Comparison of ENCODE assay signal across 9 cellular contexts in genomic region chr2:28366496-28367282, GRCh38. TPM values are rescaled to one million over a fixed set of nuclear protein-coding genes. Genes with fewer than 3 reads are reported as not detected.
DNase-seq lines count a peak whose midpoint lies in the region; ATAC-seq and TF ChIP-seq lines count a peak whose summit lies in the region.
"Had no signal": no experiment of that assay in that cellular context is flagged by ENCODE, and none has a peak within 500 bp of the region (broad histone marks: within the 10 kb centered on the region; RNA-seq: fewer than 3 reads in every experiment).

No MANE protein-coding gene starts in this region.

- WGBS in upper lobe of left lung, 2 donors = 38 to 52% methylated on average over 11 to 19 of the region's 19 CpGs

- TF ChIP-seq EP300 in upper lobe of left lung (IDR thresholded peaks at IDR 0.05) = no peak

- no peak for TF ChIP-seq POLR2A in upper lobe of left lung (IDR thresholded peaks at IDR 0.05)

- H3K4me1 ChIP-seq in upper lobe of left lung = peaks cover 13 to 20% (median 18%) of the 10 kb centered on the region in 4 donors

- H3K9me3 ChIP-seq in upper lobe of left lung = no peaks in the 10 kb centered on the region
- H3K9me3 ChIP-seq: thoracic aorta had no signal

- no peak for TF ChIP-seq CTCF in upper lobe of left lung (IDR thresholded peaks at IDR 0.05)
- TF ChIP-seq CTCF in GM13976 (IDR thresholded peaks at IDR 0.05; ENCODE audit: borderline replicate concordance, control extremely low read depth, extremely low read depth, insufficient read depth, missing control alignments) = no peak

- no peak overlapping the region for H3K4me3 ChIP-seq in upper lobe of left lung
- H3K4me3 ChIP-seq: thoracic aorta had no signal

- peak overlapping the region in 2 of 4 donors; percentile 25 to 54 for H3K27ac ChIP-seq in upper lobe of left lung
- H3K27ac ChIP-seq: thoracic aorta had no signal

- ATAC-seq in Right ventricle myocardium superior (ENCODE audit: poor library complexity) (peak; percentile 47), Right ventricle myocardium inferior (no peak), upper lobe of left lung (ENCODE audit: low FRiP score in 2 of 2) (peak; percentile 52 to 61)

- in situ Hi-C loops in GM13976 (cut with MboI; ENCODE audit: low sequenced_read_pairs, unreplicated experiment) = no loop called here

- no peaks in the 10 kb centered on the region for H3K36me3 ChIP-seq in upper lobe of left lung
- H3K36me3 ChIP-seq: thoracic aorta had no signal

- DNase-seq in Right ventricle myocardium superior = no peak
- DNase-seq in Right ventricle myocardium inferior (ENCODE audit: missing footprints) = no peak
- DNase-seq in activated CD8-positive, alpha-beta memory T cell treated with anti-CD3 and anti-CD28 coated beads, Interleukin-2, amount 50 U/mL, for 48 hours = peak; percentile 80
- DNase-seq in islet precursor cell = peak; percentile 89
- DNase-seq in upper lobe of left lung = peak in 1 of 2 donors; percentile 68
- DNase-seq in GM13976 (ENCODE audit: low spot score) = no peak
- DNase-seq in DMS 273 treated with DMSO at 0.1 percent for 48 hours (lab: John Stamatoyannopoulos, UW) = no peak
- DNase-seq in NCI-H774 (lab: John Stamatoyannopoulos, UW) = no peak

- intact Hi-C loops in Right ventricle myocardium superior (cut with DNase I) = no loop called here
- intact Hi-C loops in Right ventricle myocardium inferior (cut with DNase I) = no loop called here

- H3K27me3 ChIP-seq in upper lobe of left lung = no peaks in the 10 kb centered on the region

RNA-seq across cellular contexts. Expression of gene FOSL2, which starts 26.0 kb away (rescaled TPM):
- total RNA-seq in Right ventricle myocardium superior = 45.7 TPM
- 48.5 TPM for total RNA-seq in Right ventricle myocardium inferior
- total RNA-seq in upper lobe of left lung = 100 to 1,000 TPM in 3 of 6 donors, 10 to 100 TPM in 3; 71.0 to 137 (median 91.0) TPM

Comparison
In these comparisons a context has a peak if more than half of its experiments do, and no peak if none do; other contexts are left out.
1. DNase-seq: peak in activated CD8-positive, alpha-beta memory T cell treated with anti-CD3 and anti-CD28 coated beads, Interleukin-2, amount 50 U/mL, for 48 hours (single experiment) and islet precursor cell (single experiment); none in Right ventricle myocardium superior (single experiment), Right ventricle myocardium inferior (single experiment), GM13976 (single experiment), DMS 273 treated with DMSO at 0.1 percent for 48 hours (single experiment) and NCI-H774 (single experiment).